14 cellular contexts compared by ENCODE assay signal in genomic region chr2:206193643-206194382, GRCh38.
"Had no signal": no experiment of that assay in that cellular context is flagged by ENCODE, and none has a peak within 500 bp of the region (broad histone marks: within the 10 kb centered on the region; RNA-seq: fewer than 3 reads in every experiment).

No MANE protein-coding gene starts in this region.

- H3K4me3 ChIP-seq: colonic mucosa, gastrocnemius medialis, heart left ventricle, tibial nerve had no signal

- H3K36me3 ChIP-seq: colonic mucosa, gastrocnemius medialis, heart left ventricle, tibial nerve had no signal

- H3K4me1 ChIP-seq: colonic mucosa, gastrocnemius medialis had no signal

- H3K27me3 ChIP-seq: colonic mucosa, gastrocnemius medialis, heart left ventricle, tibial nerve had no signal

- DNase-seq: activated CD4-positive, alpha-beta T cell treated with anti-CD3 and anti-CD28 coated beads, Interleukin-2, amount 50 U/mL, for 1 hour; activated CD8-positive, alpha-beta memory T cell treated with anti-CD3 and anti-CD28 coated beads, Interleukin-2, amount 50 U/mL, for 4 hours; activated naive CD4-positive, alpha-beta T cell treated with anti-CD3 and anti-CD28 coated beads, Interleukin-2, amount 10 ng/mL, durations not matched to agents 7 days and 5 days; activated naive CD8-positive, alpha-beta T cell treated with anti-CD3 and anti-CD28 coated beads, Interleukin-2, amount 50 U/mL, for 24 hours; activated T-cell treated with anti-CD3 and anti-CD28 coated beads, Interleukin-2, amount 50 U/mL, for 4 hours; anterior cingulate cortex; colonic mucosa; gastrocnemius medialis; heart left ventricle; stimulated activated naive CD8-positive, alpha-beta T cell treated with anti-CD3 and anti-CD28 coated beads, Interleukin-15, Interleukin-2, amounts not matched to agents 100 U/mL and 50 U/mL, for 24 hours; substantia nigra; T1000 had no signal

- ATAC-seq: activated naive CD8-positive, alpha-beta T cell treated with anti-CD3 and anti-CD28 coated beads, Interleukin-2, amount 50 U/mL, for 24 hours; activated T-cell treated with anti-CD3 and anti-CD28 coated beads, Interleukin-2, amount 50 U/mL, for 4 hours; stimulated activated naive CD8-positive, alpha-beta T cell treated with anti-CD3 and anti-CD28 coated beads, Interleukin-15, Interleukin-2, amounts not matched to agents 100 U/mL and 50 U/mL, for 24 hours had no signal

- FAIRE-seq: urothelium cell line had no signal

- H3K27ac ChIP-seq: colonic mucosa, gastrocnemius medialis, tibial nerve had no signal

- H3K9me3 ChIP-seq: colonic mucosa, gastrocnemius medialis, heart left ventricle, tibial nerve had no signal
